8 cellular contexts compared by ENCODE assay signal in genomic region chr1:44029911-44030605, GRCh38. TPM values are rescaled to one million over a fixed set of nuclear protein-coding genes. Genes with fewer than 3 reads are reported as not detected.
DNase-seq lines count a peak whose midpoint lies in the region; ATAC-seq and TF ChIP-seq lines count a peak whose summit lies in the region.

No MANE protein-coding gene starts in this region.

- H3K27ac Mint-ChIP-seq in brain: peak overlapping the region; percentile 92 to 99 (median 97)

- H3K36me3 ChIP-seq in iPS-20b (ENCODE audit: insufficient read depth, low read depth, low read length): no peaks in the 10 kb centered on the region
- no peaks in the 10 kb centered on the region for H3K36me3 ChIP-seq in skeletal muscle tissue (ENCODE audit: control insufficient read depth in 3 of 3, insufficient read depth in 3 of 3, low read length in 3 of 3)

- H3K4me3 Mint-ChIP-seq in brain: peak overlapping the region; percentile 94 to 98 (median 95)

- peak; percentile 80 for ATAC-seq in GM18517 (IDR thresholded peaks at IDR 0.05; ENCODE audit: unreplicated experiment)
- peak; percentile 88 for ATAC-seq in HG02981 (IDR thresholded peaks at IDR 0.05; ENCODE audit: unreplicated experiment)

- H3K4me1 ChIP-seq in iPS-20b (ENCODE audit: insufficient read depth, low read length) (peaks cover 9% of the 10 kb centered on the region; the same call in 1 of the 2 replicates), skeletal muscle tissue (ENCODE audit: control insufficient read depth in 3 of 3, insufficient read depth in 3 of 3, low read length in 3 of 3) (peaks cover 23 to 32% (median 30%) of the 10 kb centered on the region in 3 donors)

- no peaks in the 10 kb centered on the region for H3K9me3 Mint-ChIP-seq in brain

- H3K4me1 Mint-ChIP-seq in brain: peaks cover 49% of the 10 kb centered on the region

- peak overlapping the region; percentile 77 for H3K9ac ChIP-seq in iPS-20b (ENCODE audit: low read depth, low read length)
- H3K9ac ChIP-seq in skeletal muscle tissue (ENCODE audit: low read depth in 1 of 3, low read length in 3 of 3): peak overlapping the region; percentile 69 to 89 (median 72)

- H3K27me3 Mint-ChIP-seq in brain: peaks cover 3% of the 10 kb centered on the region

- H3K27me3 ChIP-seq in iPS-20b (ENCODE audit: insufficient read depth, low read length) (peaks cover 6% of the 10 kb centered on the region; the same call in 1 of the 2 replicates), skeletal muscle tissue (ENCODE audit: control insufficient read depth in 3 of 3, insufficient read depth in 3 of 3, low read length in 3 of 3) (no peaks in the 10 kb centered on the region)

- no peak for TF ChIP-seq CTCF in brain (conservative IDR thresholded peaks at IDR 0.05)

- no peaks in the 10 kb centered on the region for H3K36me3 Mint-ChIP-seq in brain

- H3K27ac ChIP-seq in iPS-20b (ENCODE audit: low read length): peak overlapping the region; percentile 63
- peak overlapping the region; percentile 66 for H3K27ac ChIP-seq in skeletal muscle tissue (ENCODE audit: low read depth, low read length)

- H3K4me3 ChIP-seq in iPS-20b (ENCODE audit: low read length) (peak overlapping the region; percentile 88), skeletal muscle tissue (ENCODE audit: low read length in 3 of 3) (peak overlapping the region; percentile 72 to 89 (median 88))

- DNase-seq in 8988T (peak; percentile 75), NCI-H2107 treated with DMSO at 0.1 percent for 48 hours (lab: John Stamatoyannopoulos, UW; ENCODE audit: unreplicated experiment) (peak; percentile 79), UCSD-AML1 (lab: John Stamatoyannopoulos, UW; ENCODE audit: unreplicated experiment) (peak; percentile 91)

- H3K9me3 ChIP-seq in iPS-20b (ENCODE audit: insufficient read depth, low read depth, low read length): no peaks in the 10 kb centered on the region
- no peaks in the 10 kb centered on the region for H3K9me3 ChIP-seq in skeletal muscle tissue (ENCODE audit: control insufficient read depth in 3 of 3, low read length in 3 of 3)

RNA-seq across cellular contexts. Expression of gene SLC6A9, which starts 1.2 kb away (rescaled TPM):
- 26.0 TPM for polyA plus RNA-seq in brain (ENCODE audit: insufficient read depth, low read depth, low replicate concordance)
- total RNA-seq in skeletal muscle tissue: 2.1 TPM

RNA-seq across cellular contexts. Expression of gene CCDC24, which starts 38.7 kb away (rescaled TPM):
- polyA plus RNA-seq in brain (ENCODE audit: insufficient read depth, low read depth, low replicate concordance): 18.4 TPM
- total RNA-seq in skeletal muscle tissue: under 0.01 TPM

RNA-seq across cellular contexts. Expression of gene B4GALT2, which starts 51.0 kb away (rescaled TPM):
- polyA plus RNA-seq in brain (ENCODE audit: insufficient read depth, low read depth, low replicate concordance): 91.9 TPM
- 29.7 TPM for total RNA-seq in skeletal muscle tissue

RNA-seq across cellular contexts. Expression of gene ATP6V0B, which starts 55.3 kb away (rescaled TPM):
- 273 TPM for polyA plus RNA-seq in brain (ENCODE audit: insufficient read depth, low read depth, low replicate concordance)
- total RNA-seq in skeletal muscle tissue: 73.1 TPM

Comparison
In these comparisons a context has a peak if more than half of its experiments do, and no peak if none do; other contexts are left out.
1. Peak in every context shown above with its lines: DNase-seq, ATAC-seq, H3K4me3 ChIP-seq and H3K27ac ChIP-seq.